In the genomic region with DNA sequence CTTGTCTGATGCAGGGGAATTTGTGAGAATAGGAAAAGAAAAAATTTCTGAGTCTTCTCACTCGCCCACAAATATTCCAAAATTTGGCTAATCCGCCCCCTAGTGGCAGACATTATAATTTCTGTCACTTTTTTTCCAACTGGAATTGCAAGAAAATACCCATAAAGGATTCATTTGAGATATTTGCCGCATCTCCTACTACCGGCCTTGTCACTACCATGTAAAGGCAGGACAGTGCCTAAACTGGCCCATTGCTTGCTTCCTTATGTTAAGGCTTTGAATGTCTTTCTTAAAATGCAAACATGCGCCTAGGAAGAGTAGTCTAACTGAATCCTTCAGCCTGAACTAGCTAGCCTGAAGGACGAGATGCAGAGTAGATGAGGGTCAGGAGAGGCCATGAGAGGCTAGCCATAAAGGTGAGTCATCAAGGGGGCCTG, we compare ENCODE assay signal across 9 cellular contexts. TPM values are rescaled to one million over a fixed set of nuclear protein-coding genes. Genes with fewer than 3 reads are reported as not detected.
DNase-seq lines count a peak whose midpoint lies in the region; ATAC-seq and TF ChIP-seq lines count a peak whose summit lies in the region.
"Had no signal": no experiment of that assay in that cellular context is flagged by ENCODE, and none has a peak within 500 bp of the region (broad histone marks: within the 10 kb centered on the region; RNA-seq: fewer than 3 reads in every experiment).

No MANE protein-coding gene starts in this region.

- H3K27me3 ChIP-seq in SK-N-SH (ENCODE audit: insufficient read depth) = peaks cover 7% of the 10 kb centered on the region; the same call in 1 of the 2 replicates

- H3K4me1 Mint-ChIP-seq in HFFc6 (ENCODE audit: low read depth) = peaks cover 6% of the 10 kb centered on the region; the same call in 1 of the 2 replicates
- H3K4me1 Mint-ChIP-seq in effector memory CD8-positive, alpha-beta T cell (ENCODE audit: low read depth in 2 of 2) = no peaks in the 10 kb centered on the region
- H3K4me1 Mint-ChIP-seq in natural killer cell = no peaks in the 10 kb centered on the region

- POLR2A ChIA-PET in SK-N-SH (lab: Yijun Ruan, JAX) = interaction anchor here (1.0 kb wide), 1 partner anchor 418 kb away, joined by 3 read pairs; no protein-coding TSS in a partner anchor

- H3K4me1 ChIP-seq in SK-N-SH (ENCODE audit: control insufficient read depth in 1 of 2, insufficient read depth in 2 of 2, low read depth in 1 of 2, low read length in 1 of 2) = peaks cover 0 to 2% of the 10 kb centered on the region in 2 experiments; a peak in 1 of 4 replicates

- H3K27ac ChIP-seq in SK-N-SH (ENCODE audit: low read depth in 2 of 2, low read length in 1 of 2) = no peak overlapping the region

- H3K9ac ChIP-seq in SK-N-SH = no peak overlapping the region

- no peaks in the 10 kb centered on the region for H3K79me2 ChIP-seq in SK-N-SH (ENCODE audit: insufficient read depth)

- H3K36me3 Mint-ChIP-seq in HFFc6 (ENCODE audit: low read depth) = no peaks in the 10 kb centered on the region
- H3K36me3 Mint-ChIP-seq in effector memory CD8-positive, alpha-beta T cell (ENCODE audit: insufficient read depth) = no peaks in the 10 kb centered on the region
- H3K36me3 Mint-ChIP-seq in natural killer cell = no peaks in the 10 kb centered on the region
- H3K36me3 Mint-ChIP-seq: activated naive CD4-positive, alpha-beta T cell treated with anti-CD3 and anti-CD28 coated beads, Interleukin-2, amount 50 U/mL, for 24 hours had no signal

- H3K9me3 ChIP-seq in SK-N-SH = no peaks in the 10 kb centered on the region

- no peak for ATAC-seq in effector memory CD8-positive, alpha-beta T cell (replicated peaks)
- ATAC-seq in natural killer cell = no peak
- no peak for ATAC-seq in sciatic nerve
- ATAC-seq in GM21717 (IDR thresholded peaks at IDR 0.05; ENCODE audit: unreplicated experiment) = no peak

- CTCF ChIA-PET in SK-N-SH (lab: Yijun Ruan, JAX) = interaction anchor here (0.6 to 6.6 kb wide), 15 partner anchors 8 to 420 kb away, joined by 3 to 118 read pairs (median 4); no protein-coding TSS in a partner anchor

- H3K9me2 ChIP-seq in SK-N-SH = no peaks in the 10 kb centered on the region

- H3K27me3 Mint-ChIP-seq in HFFc6 (ENCODE audit: insufficient read depth) (peaks cover 29% of the 10 kb centered on the region), natural killer cell (ENCODE audit: low read depth in 2 of 2) (peaks cover 12 to 22% of the 10 kb centered on the region in 2 donors)
- H3K27me3 Mint-ChIP-seq in effector memory CD8-positive, alpha-beta T cell = peaks cover 31 to 38% of the 10 kb centered on the region in 2 donors

- no peak overlapping the region for H3K4me2 ChIP-seq in SK-N-SH

- H4K20me1 ChIP-seq in SK-N-SH (ENCODE audit: insufficient read depth) = no peaks in the 10 kb centered on the region

- no peaks in the 10 kb centered on the region for H3K36me3 ChIP-seq in SK-N-SH (replicated peaks in 1 of 2; ENCODE audit: control insufficient read depth in 1 of 2, insufficient read depth in 2 of 2, low read length in 1 of 2)

- H2AFZ ChIP-seq in SK-N-SH (ENCODE audit: low read depth) = no peak overlapping the region

- no peaks in the 10 kb centered on the region for H3F3A ChIP-seq in SK-N-SH (replicated peaks; ENCODE audit: insufficient read depth)

- H3K27ac Mint-ChIP-seq in HFFc6 (no peak overlapping the region), natural killer cell (no peak overlapping the region)
- no peak overlapping the region for H3K27ac Mint-ChIP-seq in effector memory CD8-positive, alpha-beta T cell
- H3K27ac Mint-ChIP-seq: activated naive CD4-positive, alpha-beta T cell treated with anti-CD3 and anti-CD28 coated beads, Interleukin-2, amount 50 U/mL, for 24 hours had no signal

- peak; percentile 69 for TF ChIP-seq RAD21 in SK-N-SH (IDR thresholded peaks at IDR 0.05; ENCODE audit: low read length)

- intact Hi-C loops in natural killer cell (cut with micrococcal nuclease) = loop anchor here (1.0 kb wide), 1 partner anchor 418 kb away; no protein-coding TSS in a partner anchor
- intact Hi-C loops in sciatic nerve (cut with DNase I) = loop anchor here (10.0 kb wide), 1 partner anchor 417 kb away; no protein-coding TSS in a partner anchor

- peak; percentile 30 for DNase-seq in NCI-H510A treated with DMSO at 0.1 percent for 48 hours (lab: John Stamatoyannopoulos, UW)
- DNase-seq in NCI-H510A (lab: John Stamatoyannopoulos, UW) = no peak
- DNase-seq in HFFc6 = peak; percentile 62
- DNase-seq in SK-N-SH = peak; percentile 19
- peak; percentile 40 to 45 (median 44) for DNase-seq in effector memory CD8-positive, alpha-beta T cell
- DNase-seq in natural killer cell = no peak
- no peak for DNase-seq in sciatic nerve (ENCODE audit: low spot score)

- TF ChIP-seq EP300 in SK-N-SH (IDR thresholded peaks at IDR 0.05; ENCODE audit: borderline replicate concordance in 1 of 2, low read depth in 1 of 2, low read length in 1 of 2) = no peak

- H3K9me3 Mint-ChIP-seq in HFFc6 (no peaks in the 10 kb centered on the region), natural killer cell (no peaks in the 10 kb centered on the region)
- H3K9me3 Mint-ChIP-seq in effector memory CD8-positive, alpha-beta T cell = no peaks in the 10 kb centered on the region
- H3K9me3 Mint-ChIP-seq: activated naive CD4-positive, alpha-beta T cell treated with anti-CD3 and anti-CD28 coated beads, Interleukin-2, amount 50 U/mL, for 24 hours had no signal

- TF ChIP-seq CTCF in HFFc6 (IDR thresholded peaks at IDR 0.05) (peak; percentile 96), SK-N-SH (IDR thresholded peaks at IDR 0.05) (peak; percentile 80), natural killer cell (IDR thresholded peaks at IDR 0.05) (peak; percentile 81)

- H3K4me3 ChIP-seq in SK-N-SH (ENCODE audit: low read depth in 2 of 2, low read length in 1 of 2) = no peak overlapping the region

- 26% methylated on average over 6 of the region's 6 CpGs for WGBS in SK-N-SH (ENCODE audit: low lambda C conversion rate)

- H3K4me3 Mint-ChIP-seq in HFFc6 (no peak overlapping the region), natural killer cell (no peak overlapping the region)
- H3K4me3 Mint-ChIP-seq in effector memory CD8-positive, alpha-beta T cell = no peak overlapping the region
- H3K4me3 Mint-ChIP-seq: activated naive CD4-positive, alpha-beta T cell treated with anti-CD3 and anti-CD28 coated beads, Interleukin-2, amount 50 U/mL, for 24 hours had no signal

TF ChIP-seq in SK-N-SH, 30 proteins besides CTCF, POLR2A, EP300 and RAD21:
- TF ChIP-seq PBX3 (IDR thresholded peaks at IDR 0.05) (no peak), SMC3 (IDR thresholded peaks at IDR 0.05; ENCODE audit: low read depth, low read length) (peak; percentile 60), RCOR1 (IDR thresholded peaks at IDR 0.05; ENCODE audit: low read length) (no peak)

RNA-seq across cellular contexts. Expression of gene CEP295, which starts 9.3 kb away (rescaled TPM):
- total RNA-seq in HFFc6 (2021; fragmentation: NEBNext Ultra II Directional; extraction: Animal tissue kit (Norgen Biotek cat#: 25700)) = 1 to 10 TPM; 6.0 to 8.1 (median 7.2) TPM
- polyA plus RNA-seq in SK-N-SH (2012; rRNA removed) = 4.3 and 6.0 TPM in 2 replicates
- 5.4 TPM in 2 replicates for polyA plus RNA-seq in SK-N-SH (2012; cell fraction: cytosol; rRNA removed)
- polyA plus RNA-seq in SK-N-SH (2012; cell fraction: nucleus; rRNA removed) = 6.6 and 13.9 TPM in 2 replicates
- 10 to 100 TPM; 11.8 to 15.9 (median 14.5) TPM for total RNA-seq in natural killer cell
- total RNA-seq in sciatic nerve = 11.2 TPM

Comparison
In these comparisons a context has a peak if more than half of its experiments do, and no peak if none do; other contexts are left out.
1. DNase-seq: peak in NCI-H510A treated with DMSO at 0.1 percent for 48 hours (single experiment), HFFc6 (single experiment), SK-N-SH (single experiment) and effector memory CD8-positive, alpha-beta T cell (3 of 3); none in NCI-H510A (single experiment), natural killer cell (single experiment) and sciatic nerve (single experiment).
2. Peak in every context shown above with its lines, with median percentiles within 50 percentile points of each other: CTCF ChIP-seq.